17 cellular contexts compared by ENCODE assay signal in the genomic region with DNA sequence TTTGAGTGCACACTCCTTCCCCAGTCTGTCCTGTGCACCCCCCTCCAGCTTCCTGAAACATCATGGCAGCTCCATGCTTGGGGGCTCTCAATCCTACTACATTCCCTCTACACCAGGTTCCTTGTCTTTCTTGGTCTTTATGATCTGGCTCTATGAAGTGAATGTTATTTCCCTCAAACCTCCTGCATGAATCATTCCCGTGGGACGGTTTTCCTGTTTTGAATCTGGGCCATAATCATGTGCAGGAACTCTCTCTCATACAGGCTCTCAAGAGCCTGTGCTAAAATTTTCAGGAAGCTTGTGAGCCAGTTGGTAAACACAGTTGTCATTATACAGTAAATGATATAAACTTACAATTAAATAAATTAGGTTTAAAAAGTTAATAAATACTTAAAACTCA.
DNase-seq lines count a peak whose midpoint lies in the region; ATAC-seq lines count a peak whose summit lies in the region.
"Had no signal": no experiment of that assay in that cellular context is flagged by ENCODE, and none has a peak within 500 bp of the region (broad histone marks: within the 10 kb centered on the region; RNA-seq: fewer than 3 reads in every experiment).

No MANE protein-coding gene starts in this region.

- ATAC-seq in GM18868 (IDR thresholded peaks at IDR 0.05; ENCODE audit: unreplicated experiment), result no peak
- ATAC-seq: A549; activated CD8-positive, alpha-beta memory T cell treated with anti-CD3 and anti-CD28 coated beads, Interleukin-2, amount 10 ng/mL, durations not matched to agents 7 days and 5 days had no signal

- DNase-seq in AG08395 (ENCODE audit: low spot score) (peak; percentile 57), LHCN-M2 (ENCODE audit: low read depth) (peak; percentile 46), dermis blood vessel endothelial cell (peak; percentile 82), islet precursor cell (peak; percentile 12), AG08396 (ENCODE audit: low spot score) (no peak), NCI-H446 (lab: John Stamatoyannopoulos, UW) (no peak)
- no peak for DNase-seq in activated CD4-positive, alpha-beta T cell treated with anti-CD3 and anti-CD28 coated beads for 4 hours
- DNase-seq: activated CD8-positive, alpha-beta memory T cell treated with anti-CD3 and anti-CD28 coated beads, Interleukin-2, amount 10 ng/mL, durations not matched to agents 7 days and 5 days; CD8-positive, alpha-beta memory T cell; DMS79; effector CD4-positive, alpha-beta T cell; HFFc6; midbrain; NCI-H2029 treated with DMSO at 0.1 percent for 48 hours; NCI-H510A had no signal

Comparison
In these comparisons a context has a peak if more than half of its experiments do, and no peak if none do; other contexts are left out.
1. DNase-seq: peak in AG08395 (single experiment), LHCN-M2 (single experiment), dermis blood vessel endothelial cell (single experiment) and islet precursor cell (single experiment); none in activated CD4-positive, alpha-beta T cell treated with anti-CD3 and anti-CD28 coated beads for 4 hours (0 of 2), AG08396 (single experiment) and NCI-H446 (0 of 2).